11 cellular contexts compared by ENCODE assay signal in the genomic region with DNA sequence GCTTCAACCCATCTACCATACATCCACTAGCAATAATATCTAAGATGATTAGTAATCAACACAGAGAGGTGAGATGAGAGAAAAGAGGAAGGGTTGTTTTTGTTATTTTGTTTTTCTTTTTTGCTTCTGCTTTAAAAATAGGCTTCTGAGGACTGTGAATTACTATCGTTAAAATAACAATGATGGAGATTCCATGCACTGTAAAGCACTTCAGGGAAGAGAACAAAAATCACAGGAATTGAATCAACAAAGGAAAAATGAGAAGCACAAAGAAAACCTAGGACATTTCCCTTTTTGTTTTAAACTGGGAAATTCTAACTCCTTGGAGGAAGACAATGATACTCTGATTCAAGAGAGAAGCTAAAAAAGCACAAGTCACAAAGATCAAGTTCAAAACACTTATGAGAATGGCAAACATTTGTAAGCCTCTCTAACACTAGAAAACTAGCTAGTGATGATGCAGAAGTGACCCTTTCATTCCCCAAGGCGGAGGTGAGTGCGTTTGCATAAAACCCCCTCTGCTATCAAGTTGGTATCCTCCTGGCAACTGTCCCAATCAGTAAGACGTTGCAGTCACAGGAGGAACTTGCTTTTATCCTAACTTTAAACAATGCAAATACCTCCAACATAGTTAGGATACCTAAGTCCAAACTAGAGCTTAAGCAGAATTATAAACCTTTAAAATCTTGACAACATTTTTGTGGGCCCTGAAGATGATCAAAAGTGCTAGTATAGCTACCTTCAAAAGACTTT.
DNase-seq lines count a peak whose midpoint lies in the region; ATAC-seq, FAIRE-seq and TF ChIP-seq lines count a peak whose summit lies in the region.
"Had no signal": no experiment of that assay in that cellular context is flagged by ENCODE, and none has a peak within 500 bp of the region (broad histone marks: within the 10 kb centered on the region; RNA-seq: fewer than 3 reads in every experiment).

No MANE protein-coding gene starts in this region.

- TF ChIP-seq POLR2A in spleen (IDR thresholded peaks at IDR 0.05) = no peak

- TF ChIP-seq CTCF in bronchial epithelial cell (IDR thresholded peaks at IDR 0.05; ENCODE audit: insufficient read depth, low read length, severe bottlenecking) (no peak), spleen (IDR thresholded peaks at IDR 0.05 in 8 of 11, conservative IDR thresholded peaks at IDR 0.05 in 3 of 11) (no peak)

- intact Hi-C loops in spleen (cut with DNase I; ENCODE audit: low total_unique reads) = no loop called here

- no peak overlapping the region for H2BK12ac ChIP-seq in mesenchymal stem cell (ENCODE audit: low read length in 2 of 2)

- no peak overlapping the region for H4K91ac ChIP-seq in mesenchymal stem cell (ENCODE audit: low read length)

- H3K4me2 ChIP-seq in mesenchymal stem cell (ENCODE audit: low read length, poor library complexity, severe bottlenecking) = no peak overlapping the region

- peak overlapping the region; percentile 45 for H2AK5ac ChIP-seq in mesenchymal stem cell (ENCODE audit: low read length, severe bottlenecking)

- H3K18ac ChIP-seq in mesenchymal stem cell (ENCODE audit: low read depth in 1 of 2, low read length in 2 of 2) = peak overlapping the region; percentile 33 to 85

- no peak overlapping the region for H3K23ac ChIP-seq in mesenchymal stem cell (ENCODE audit: low read length in 2 of 2)

- peak overlapping the region; percentile 38 for H3K27ac ChIP-seq in mesenchymal stem cell (ENCODE audit: low read length, poor library complexity, severe bottlenecking)
- H3K27ac ChIP-seq in spleen = peak overlapping the region in 1 of 8 donors; percentile 12
- H3K27ac ChIP-seq: WERI-Rb-1 had no signal

- ATAC-seq in HG03460 (IDR thresholded peaks at IDR 0.05; ENCODE audit: unreplicated experiment) (no peak), GM21360 (IDR thresholded peaks at IDR 0.05; ENCODE audit: unreplicated experiment) (no peak)

- DNase-seq in G401 (ENCODE audit: low spot score) = peak; percentile 40
- DNase-seq in Jurkat, Clone E6-1 (ENCODE audit: low read depth, low spot score) = peak; percentile 26
- DNase-seq in bronchial epithelial cell (ENCODE audit: low read depth) = peak; percentile 72
- DNase-seq in mesenchymal stem cell = peak; percentile 53
- no peak for DNase-seq in SK-N-DZ (ENCODE audit: low spot score)
- no peak for DNase-seq in spleen
- DNase-seq: WERI-Rb-1 had no signal

- no peak overlapping the region for H2BK5ac ChIP-seq in mesenchymal stem cell (ENCODE audit: low read depth, low read length, poor library complexity, severe bottlenecking)

- H2BK15ac ChIP-seq in mesenchymal stem cell (ENCODE audit: low read depth, poor library complexity, severe bottlenecking) = no peak overlapping the region

- no peak overlapping the region for H4K8ac ChIP-seq in mesenchymal stem cell (ENCODE audit: low read length)

- H3K4me1 ChIP-seq in mesenchymal stem cell (ENCODE audit: control insufficient read depth, insufficient read depth, low read depth, low read length) (peaks cover 2% of the 10 kb centered on the region), spleen (peaks cover 0 to 14% (median 3%) of the 10 kb centered on the region in 6 donors)

- H3K27me3 ChIP-seq in bronchial epithelial cell (ENCODE audit: control insufficient read depth, insufficient read depth, low read length) = no peaks in the 10 kb centered on the region
- no peaks in the 10 kb centered on the region for H3K27me3 ChIP-seq in mesenchymal stem cell (ENCODE audit: control insufficient read depth in 1 of 2, insufficient read depth in 1 of 2, low read length in 2 of 2)
- H3K27me3 ChIP-seq in spleen (replicated peaks in 1 of 7) = no peaks in the 10 kb centered on the region

- H2BK120ac ChIP-seq in mesenchymal stem cell (ENCODE audit: low read depth, low read length) = peak overlapping the region; percentile 61

- peaks cover 4% of the 10 kb centered on the region for H3K79me1 ChIP-seq in mesenchymal stem cell (replicated peaks; ENCODE audit: low read length, poor library complexity, severe bottlenecking)

- in situ Hi-C loops in G401 (cut with HindIII; ENCODE audit: low sequenced_read_pairs) = no loop called here

- H3K4me3 ChIP-seq in Jurkat, Clone E6-1 (ENCODE audit: low read length) = no peak overlapping the region
- no peak overlapping the region for H3K4me3 ChIP-seq in bronchial epithelial cell (ENCODE audit: low read depth, low read length)
- no peak overlapping the region for H3K4me3 ChIP-seq in mesenchymal stem cell (ENCODE audit: insufficient read depth in 1 of 2, low read depth in 1 of 2, low read length in 2 of 2)
- no peak overlapping the region for H3K4me3 ChIP-seq in spleen
- H3K4me3 ChIP-seq: skin epidermis had no signal

- H3K36me3 ChIP-seq in bronchial epithelial cell (ENCODE audit: control insufficient read depth, insufficient read depth, low read length) (peaks cover 3% of the 10 kb centered on the region), mesenchymal stem cell (ENCODE audit: control insufficient read depth in 1 of 2, insufficient read depth in 2 of 2, low read depth in 1 of 2, low read length in 2 of 2) (peaks cover 3 to 80% of the 10 kb centered on the region in 2 experiments), spleen (peaks cover 0 to 28% (median 17%) of the 10 kb centered on the region in 6 donors)

- FAIRE-seq in bronchial epithelial cell (lab: Jason Lieb, UNC) = no peak
- FAIRE-seq: H54 had no signal

- H3K9ac ChIP-seq in mesenchymal stem cell (ENCODE audit: low read length) = peak overlapping the region; percentile 23

- H2AFZ ChIP-seq in mesenchymal stem cell (ENCODE audit: low read depth, low read length) = no peak overlapping the region

- no peak overlapping the region for H3K14ac ChIP-seq in mesenchymal stem cell (ENCODE audit: low read length in 2 of 2)

- H3K9me3 ChIP-seq in mesenchymal stem cell (ENCODE audit: control insufficient read depth, low read length) (no peaks in the 10 kb centered on the region), spleen (no peaks in the 10 kb centered on the region)

- no peak overlapping the region for H3K4ac ChIP-seq in mesenchymal stem cell (ENCODE audit: low read depth in 1 of 2, low read length in 2 of 2)

- 19% methylated on average over 4 of the region's 4 CpGs for WGBS in mesenchymal stem cell
- WGBS in spleen, 5 donors = 35 to 44% (median 40%) methylated on average over 4 of the region's 4 CpGs

Comparison
In these comparisons a context has a peak if more than half of its experiments do, and no peak if none do; other contexts are left out.
1. DNase-seq: peak in G401 (single experiment), Jurkat, Clone E6-1 (single experiment), bronchial epithelial cell (single experiment) and mesenchymal stem cell (single experiment); none in SK-N-DZ (single experiment) and spleen (single experiment).